8 cellular contexts compared by ENCODE assay signal in genomic region chr20:18466894-18467678, GRCh38. TPM values are rescaled to one million over a fixed set of nuclear protein-coding genes. Genes with fewer than 3 reads are reported as not detected.
DNase-seq lines count a peak whose midpoint lies in the region; ATAC-seq and TF ChIP-seq lines count a peak whose summit lies in the region.

Gene DZANK1, minus strand, starts transcription at chr20:18467030. Its CDS starts 1,672 bp downstream, at chr20:18465358.
Gene POLR3F, plus strand, starts transcription at chr20:18467390. Its CDS starts 117 bp downstream, at chr20:18467507.

- H3K36me3 ChIP-seq in adrenal gland (replicated peaks in 1 of 2) (peaks cover 0 to 15% of the 10 kb centered on the region in 2 donors), heart left ventricle (peaks cover 0 to 31% (median 19%) of the 10 kb centered on the region in 9 donors), trophoblast cell (ENCODE audit: control insufficient read depth in 1 of 2, insufficient read depth in 2 of 2, low read length in 2 of 2) (peaks cover 6 to 12% of the 10 kb centered on the region in 2 experiments), transverse colon (no peaks in the 10 kb centered on the region)

- TF ChIP-seq CTCF in GM13976 (IDR thresholded peaks at IDR 0.05; ENCODE audit: borderline replicate concordance, control extremely low read depth, extremely low read depth, insufficient read depth, missing control alignments) (no peak), adrenal gland (IDR thresholded peaks at IDR 0.05) (peak in 1 of 6 experiments; percentile 12), heart left ventricle (IDR thresholded peaks at IDR 0.05) (no peak), transverse colon (IDR thresholded peaks at IDR 0.05) (no peak)

- peak within 1 kb of the TSS; percentile 97 for H2AFZ ChIP-seq in trophoblast cell (ENCODE audit: insufficient read depth, low read length, poor library complexity)

- peak within 1 kb of the TSS; percentile 94 for H3K9ac ChIP-seq in trophoblast cell (ENCODE audit: low read length)

- H2BK12ac ChIP-seq in trophoblast cell (ENCODE audit: low read length) = no peak within 1 kb of the TSS

- peak within 1 kb of the TSS; percentile 76 for H3K14ac ChIP-seq in trophoblast cell (ENCODE audit: low read length)

- H3K4me1 ChIP-seq in adrenal gland (replicated peaks in 1 of 2) = peaks cover 7 to 17% of the 10 kb centered on the region in 2 donors
- peaks cover 0 to 22% (median 14%) of the 10 kb centered on the region in 12 donors for H3K4me1 ChIP-seq in heart left ventricle
- peaks cover 2 to 5% of the 10 kb centered on the region in 2 experiments for H3K4me1 ChIP-seq in trophoblast cell (ENCODE audit: control insufficient read depth in 1 of 2, insufficient read depth in 2 of 2, low read length in 2 of 2)
- H3K4me1 ChIP-seq in transverse colon = peaks cover 8 to 20% (median 14%) of the 10 kb centered on the region in 4 donors

- TF ChIP-seq EP300 in transverse colon (IDR thresholded peaks at IDR 0.05; ENCODE audit: low read depth) = no peak

- no peaks in the 10 kb centered on the region for H3K79me2 ChIP-seq in trophoblast cell (ENCODE audit: control insufficient read depth, insufficient read depth, low read length, poor library complexity)

- H3K27me3 ChIP-seq in adrenal gland (no peaks in the 10 kb centered on the region), heart left ventricle (no peaks in the 10 kb centered on the region), trophoblast cell (ENCODE audit: insufficient read depth, low read length) (no peaks in the 10 kb centered on the region), transverse colon (no peaks in the 10 kb centered on the region)

- peak; percentile 20 to 56 for TF ChIP-seq POLR2A in adrenal gland (IDR thresholded peaks at IDR 0.05)
- no peak for TF ChIP-seq POLR2A in heart left ventricle (IDR thresholded peaks at IDR 0.05)
- peak; percentile 57 for TF ChIP-seq POLR2A in transverse colon (IDR thresholded peaks at IDR 0.05)

- peak; percentile 98 for DNase-seq in GM13976 (ENCODE audit: low spot score)
- DNase-seq in NCI-H1436 treated with DMSO at 0.1 percent for 48 hours (lab: John Stamatoyannopoulos, UW) = peak; percentile 84
- DNase-seq in T follicular helper cell (ENCODE audit: low read depth) = peak; percentile 87
- peak; percentile 94 to 98 (median 96) for DNase-seq in adrenal gland
- DNase-seq in heart left ventricle = peak; percentile 95 to 98 (median 97)
- peak; percentile 95 to 96 for DNase-seq in trophoblast cell
- DNase-seq in transverse colon = peak; percentile 96

- in situ Hi-C loops in GM13976 (cut with MboI; ENCODE audit: low sequenced_read_pairs, unreplicated experiment) (no loop called here), transverse colon (cut with MboI; ENCODE audit: low pct_ligation_motif_present in 1 of 4, low pct_unique_long_range_greater_than_20kb in 1 of 4, low sequenced_read_pairs in 3 of 4) (no loop called here)

- H3K27ac ChIP-seq in adrenal gland (peak within 1 kb of the TSS; percentile 42 to 91 (median 74)), heart left ventricle (peak within 1 kb of the TSS; percentile 73 to 95 (median 88)), trophoblast cell (ENCODE audit: low read depth, low read length) (peak within 1 kb of the TSS; percentile 66), transverse colon (peak within 1 kb of the TSS; percentile 81 to 87 (median 84))

- H2BK120ac ChIP-seq in trophoblast cell (ENCODE audit: insufficient read depth, low read length, poor library complexity) = no peak within 1 kb of the TSS

- no peak within 1 kb of the TSS for H2AK5ac ChIP-seq in trophoblast cell (ENCODE audit: low read length)

- H3K4me3 ChIP-seq in adrenal gland (peak within 1 kb of the TSS; percentile 50 to 99 (median 72)), heart left ventricle (peak within 1 kb of the TSS; percentile 74 to 99 (median 82)), trophoblast cell (ENCODE audit: low read depth, low read length) (peak within 1 kb of the TSS; percentile 95), transverse colon (peak within 1 kb of the TSS; percentile 50 to 78 (median 64))

- H3K79me1 ChIP-seq in trophoblast cell (ENCODE audit: low read length) = peaks cover 5% of the 10 kb centered on the region

- ATAC-seq in HG02852 (IDR thresholded peaks at IDR 0.05; ENCODE audit: unreplicated experiment) = peak; percentile 99
- ATAC-seq in heart left ventricle = peak; percentile 99 to 100 (median 100)

- peak within 1 kb of the TSS; percentile 97 for H4K12ac ChIP-seq in trophoblast cell (ENCODE audit: low read depth, low read length)

- peak within 1 kb of the TSS; percentile 86 for H2BK5ac ChIP-seq in trophoblast cell (ENCODE audit: low read depth, low read length, poor library complexity)

- H4K8ac ChIP-seq in trophoblast cell (ENCODE audit: low read depth, low read length) = peak within 1 kb of the TSS; percentile 98

- H4K91ac ChIP-seq in trophoblast cell (ENCODE audit: low read depth, low read length) = peak within 1 kb of the TSS; percentile 66

- peak within 1 kb of the TSS; percentile 78 for H3K4me2 ChIP-seq in trophoblast cell (ENCODE audit: low read length)

- H3K4ac ChIP-seq in trophoblast cell (ENCODE audit: low read depth, low read length) = peak within 1 kb of the TSS; percentile 35

- peak within 1 kb of the TSS; percentile 73 for H3K18ac ChIP-seq in trophoblast cell (ENCODE audit: low read length)

- H3K23ac ChIP-seq in trophoblast cell (ENCODE audit: low read length) = no peak within 1 kb of the TSS

- intact Hi-C loops in adrenal gland (cut with DNase I) = loop anchor here in 1 of 2 donors (10.0 kb wide), 1 partner anchor 52 kb away; no protein-coding TSS in a partner anchor
- intact Hi-C loops in heart left ventricle (cut with DNase I) = loop anchor here in 7 of 10 donors (1.0 to 10.0 kb wide), 9 partner anchors 30 to 180 kb away; partner anchors contain the start of genes SEC23B (in 3 of the 7), ZNF133 (in 3 of the 7), RBBP9 (in 2 of the 7) and SMIM26 (in 1 of the 7)
- intact Hi-C loops in transverse colon (cut with DNase I; ENCODE audit: low total_unique reads) = no loop called here

- WGBS in adrenal gland, 4 donors = 0 to 1% (median 0%) methylated on average over 31 to 53 of the region's 53 CpGs
- 0 to 1% (median 0%) methylated on average over 38 to 53 of the region's 53 CpGs for WGBS in heart left ventricle, 4 donors
- WGBS in trophoblast cell (ENCODE audit: extremely low coverage, insufficient coverage, insufficient read length) = no CpG with 5 or more reads among the region's 53 CpGs
- 1% methylated on average over 47 of the region's 53 CpGs; no CpG with 5 or more reads in 1 of the 2 donors for WGBS in transverse colon (ENCODE audit: low coverage in 1 of 2), 2 donors

- H3K9me3 ChIP-seq in adrenal gland (replicated peaks in 1 of 3) (no peaks in the 10 kb centered on the region), heart left ventricle (no peaks in the 10 kb centered on the region), trophoblast cell (ENCODE audit: insufficient read depth, low read depth, low read length) (no peaks in the 10 kb centered on the region), transverse colon (no peaks in the 10 kb centered on the region)

RNA-seq across cellular contexts. Expression of gene DZANK1, which starts in this region (rescaled TPM):
- total RNA-seq in adrenal gland = 1 to 10 TPM; 1.3 to 4.0 (median 2.2) TPM
- polyA plus RNA-seq in adrenal gland = 1 to 10 TPM; 3.8 to 5.7 (median 4.6) TPM
- 1 to 10 TPM in 4 of 9 donors, under 1 TPM in 4, not detected in 1; 0.46 to 2.0 (median 0.85) TPM for total RNA-seq in heart left ventricle
- polyA plus RNA-seq in heart left ventricle = under 1 TPM; 0.72 to 0.97 TPM
- polyA plus RNA-seq in trophoblast cell (2013) = 1.4 TPM in 2 replicates
- 1 to 10 TPM; 1.2 to 3.8 (median 1.8) TPM for total RNA-seq in transverse colon

RNA-seq across cellular contexts. Expression of gene POLR3F, which starts in this region (rescaled TPM):
- 10 to 100 TPM in 2 of 8 donors, 1 to 10 TPM in 6; 4.4 to 17.3 (median 8.3) TPM for total RNA-seq in adrenal gland
- 10 to 100 TPM in 2 of 3 donors, 1 to 10 TPM in 1; 9.4 to 17.1 (median 13.4) TPM for polyA plus RNA-seq in adrenal gland
- total RNA-seq in heart left ventricle = 10 to 100 TPM in 1 of 9 donors, 1 to 10 TPM in 8; 5.9 to 12.0 (median 8.0) TPM
- polyA plus RNA-seq in heart left ventricle = 10 to 100 TPM in 1 of 2 donors, 1 to 10 TPM in 1; 5.2 to 11.2 TPM
- polyA plus RNA-seq in trophoblast cell (2013) = 7.1 and 7.6 TPM in 2 replicates
- total RNA-seq in transverse colon = 10 to 100 TPM in 1 of 4 donors, 1 to 10 TPM in 3; 1.9 to 37.2 (median 6.3) TPM

Comparison
In these comparisons a context has a peak if more than half of its experiments do, and no peak if none do; other contexts are left out.
1. Peak in every context shown above with its lines: DNase-seq, ATAC-seq, H3K4me3 ChIP-seq and H3K27ac ChIP-seq.
2. POLR2A ChIP-seq: peak in adrenal gland (2 of 2) and transverse colon (single experiment); none in heart left ventricle (0 of 2).